34 cellular contexts compared by ENCODE assay signal in the genomic region with DNA sequence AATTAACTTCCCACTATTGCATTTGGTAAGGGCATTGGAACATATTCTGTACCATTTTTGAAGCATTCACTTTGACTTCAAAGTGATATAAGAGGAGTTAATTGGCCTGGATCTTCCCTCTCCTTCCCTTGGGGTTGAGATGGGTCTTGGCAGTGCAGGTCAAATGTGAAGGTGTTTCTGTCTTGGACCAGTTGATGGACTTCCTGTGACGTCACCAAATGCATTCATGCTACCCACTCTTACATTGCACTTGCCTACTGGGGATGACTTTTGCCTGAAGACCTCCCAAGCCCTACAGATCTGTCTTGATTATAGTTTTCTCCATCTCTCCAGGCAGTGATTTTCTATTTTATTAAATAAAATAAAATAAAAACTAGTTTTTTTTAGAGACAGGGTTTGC.
"Had no signal": no experiment of that assay in that cellular context is flagged by ENCODE, and none has a peak within 500 bp of the region (broad histone marks: within the 10 kb centered on the region; RNA-seq: fewer than 3 reads in every experiment).

No MANE protein-coding gene starts in this region.

- H3K27me3 ChIP-seq: adrenal gland, ascending aorta, body of pancreas, brain microvascular endothelial cell, breast epithelium, cardiac muscle cell had no signal

- ATAC-seq: activated naive CD4-positive, alpha-beta T cell treated with anti-CD3 and anti-CD28 coated beads, Interleukin-2, amount 50 U/mL, for 72 hours; activated naive CD8-positive, alpha-beta T cell treated with anti-CD3 and anti-CD28 coated beads, Interleukin-2, amount 50 U/mL, for 24 hours; activated T-cell treated with anti-CD3 and anti-CD28 coated beads, Interleukin-2, amount 50 U/mL, for 4 hours; activated T-cell treated with anti-CD3 and anti-CD28 coated beads, Interleukin-2, amount 50 U/mL, for 72 hours; activated T-helper 17 cell treated with anti-CD3 and anti-CD28 coated beads, Interleukin-2, amount 50 U/mL, for 72 hours; body of pancreas had no signal

- H3K27ac ChIP-seq: adrenal gland, ascending aorta, body of pancreas, brain microvascular endothelial cell, breast epithelium, cardiac muscle cell had no signal

- FAIRE-seq: astrocyte, bronchial epithelial cell had no signal

- DNase-seq: activated effector memory CD4-positive, alpha-beta T cell treated with anti-CD3 and anti-CD28 coated beads, Interleukin-2, amount 50 U/mL, for 16 hours; activated effector memory CD4-positive, alpha-beta T cell treated with Interleukin-2 at 50 U/mL for 16 hours; activated gamma-delta T cell; activated gamma-delta T cell treated with Interleukin-2 at 50 U/mL for 16 hours; activated naive CD4-positive, alpha-beta T cell; activated naive CD4-positive, alpha-beta T cell treated with anti-CD3 and anti-CD28 coated beads for 36 hours; activated naive CD4-positive, alpha-beta T cell treated with anti-CD3 and anti-CD28 coated beads, Interleukin-2, amount 10 ng/mL, durations not matched to agents 7 days and 5 days; activated naive CD4-positive, alpha-beta T cell treated with anti-CD3 and anti-CD28 coated beads, Interleukin-2, amount 50 U/mL, for 16 hours; activated naive CD4-positive, alpha-beta T cell treated with Interleukin-2 at 50 U/mL for 16 hours; activated naive CD8-positive, alpha-beta T cell treated with anti-CD3 and anti-CD28 coated beads for 36 hours; activated naive CD8-positive, alpha-beta T cell treated with anti-CD3 and anti-CD28 coated beads, Interleukin-2, amount 10 ng/mL, durations not matched to agents 7 days and 5 days; activated naive CD8-positive, alpha-beta T cell treated with anti-CD3 and anti-CD28 coated beads, Interleukin-2, amount 50 U/mL, for 24 hours; activated T-cell treated with anti-CD3 and anti-CD28 coated beads, Interleukin-2, amount 50 U/mL, for 1 hour; activated T-cell treated with anti-CD3 and anti-CD28 coated beads, Interleukin-2, amount 50 U/mL, for 24 hours; activated T-cell treated with anti-CD3 and anti-CD28 coated beads, Interleukin-2, amount 50 U/mL, for 4 hours; activated T-cell treated with anti-CD3 and anti-CD28 coated beads, Interleukin-2, amount 50 U/mL, for 48 hours; activated T-cell treated with anti-CD3 and anti-CD28 coated beads, Interleukin-2, amount 50 U/mL, for 72 hours; adrenal gland; amniotic stem cell; amygdala; anterior cingulate cortex; aorta; body of pancreas; brain microvascular endothelial cell; caudate nucleus; central memory CD4-positive, alpha-beta T cell; cerebellar nuclear complex had no signal

- H3K4me3 ChIP-seq: adrenal gland, ascending aorta, body of pancreas, breast epithelium, cardiac muscle cell had no signal

- H3K4me1 ChIP-seq: adrenal gland, ascending aorta, breast epithelium had no signal

- H3K9me3 ChIP-seq: adrenal gland, ascending aorta, body of pancreas, breast epithelium had no signal

- H3K36me3 ChIP-seq: adrenal gland, ascending aorta, brain microvascular endothelial cell, breast epithelium, cardiac muscle cell had no signal
